Comparison of ENCODE assay signal across 7 cellular contexts in genomic region chrX:71545364-71545763, GRCh38.
"Had no signal": no experiment of that assay in that cellular context is flagged by ENCODE, and none has a peak within 500 bp of the region (broad histone marks: within the 10 kb centered on the region; RNA-seq: fewer than 3 reads in every experiment).

No MANE protein-coding gene starts in this region.

- H3K27me3 ChIP-seq: left lung, thyroid gland, vagina had no signal

- H3K27ac ChIP-seq: left lung, thyroid gland, vagina had no signal

- H3K4me3 ChIP-seq: left lung, thyroid gland, vagina had no signal

- DNase-seq: activated CD4-positive, alpha-beta T cell treated with anti-CD3 and anti-CD28 coated beads, Interleukin-2, amount 50 U/mL, for 4 hours; left lung; mesenchymal stem cell; stimulated activated CD4-positive, alpha-beta T cell treated with anti-CD3 and anti-CD28 coated beads, Interleukin-12 subunit alpha, Interleukin-12 subunit beta, amount 100 ng/mL, for 4 hours; thyroid gland had no signal

- H3K9me3 ChIP-seq: left lung, thyroid gland, vagina had no signal

- ATAC-seq: left lung, SK-N-SH treated with all-trans-retinoic acid at 6 μM for 48 hours had no signal
